In the genomic region with DNA sequence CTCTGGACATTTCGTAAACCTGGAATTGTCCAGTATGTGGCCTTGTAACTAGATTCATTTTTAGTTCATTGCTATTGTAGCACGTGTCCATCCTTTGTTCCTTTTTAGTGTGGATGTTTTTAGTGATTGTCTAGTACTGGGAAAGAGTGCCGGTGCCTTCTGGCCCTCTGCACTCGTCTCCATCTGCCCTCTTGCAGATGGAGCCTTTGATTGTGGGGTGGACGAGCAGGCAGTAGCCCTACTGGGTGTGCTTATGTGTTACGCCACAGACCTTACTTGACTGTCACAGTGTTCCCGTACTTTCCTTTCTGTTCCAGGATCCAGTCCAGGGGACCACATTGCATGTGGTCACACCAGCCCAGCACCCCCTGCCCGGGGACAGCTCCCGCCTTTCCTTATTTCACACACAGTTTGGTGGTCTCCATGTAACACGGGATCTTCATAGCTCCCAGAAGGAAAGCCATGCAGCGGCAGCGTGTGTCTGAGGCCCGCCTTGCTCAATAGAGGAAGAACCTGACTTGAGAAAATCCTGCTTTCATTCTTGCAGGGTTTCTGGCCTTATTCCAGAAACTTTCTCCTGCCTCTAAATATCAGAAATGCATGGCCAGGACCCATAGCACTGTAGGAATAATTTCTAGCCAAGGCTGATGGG, we compare ENCODE assay signal across 20 cellular contexts. TPM values are rescaled to one million over a fixed set of nuclear protein-coding genes. Genes with fewer than 3 reads are reported as not detected.
DNase-seq lines count a peak whose midpoint lies in the region; ATAC-seq, FAIRE-seq and TF ChIP-seq lines count a peak whose summit lies in the region.
"Had no signal": no experiment of that assay in that cellular context is flagged by ENCODE, and none has a peak within 500 bp of the region (broad histone marks: within the 10 kb centered on the region; RNA-seq: fewer than 3 reads in every experiment).

No MANE protein-coding gene starts in this region.

- no peak for TF ChIP-seq RAD21 in A549 (conservative IDR thresholded peaks at IDR 0.05 in 1 of 2, IDR thresholded peaks at IDR 0.05 in 1 of 2)

- CTCF ChIA-PET in A549 (lab: Yijun Ruan, JAX), result interaction anchor here (0.9 to 2.6 kb wide), 4 partner anchors 25 to 65 kb away, joined by 3 to 9 read pairs (median 3); no protein-coding TSS in a partner anchor

- TF ChIP-seq CTCF in A549 (IDR thresholded peaks at IDR 0.05), result no peak

- no peak overlapping the region for H2AFZ ChIP-seq in mesenchymal stem cell (ENCODE audit: low read depth, low read length)

- H2BK120ac ChIP-seq in mesenchymal stem cell (ENCODE audit: low read depth, low read length), result no peak overlapping the region

- H3K23ac ChIP-seq in mesenchymal stem cell (ENCODE audit: low read length in 2 of 2), result no peak overlapping the region

- H3K14ac ChIP-seq in mesenchymal stem cell (ENCODE audit: low read length in 2 of 2), result no peak overlapping the region

- no peak overlapping the region for H4K8ac ChIP-seq in mesenchymal stem cell (ENCODE audit: low read length)

- H3K4me2 ChIP-seq in A549, result no peak overlapping the region
- H3K4me2 ChIP-seq in mesenchymal stem cell (ENCODE audit: low read length, poor library complexity, severe bottlenecking), result no peak overlapping the region

- H3K4me3 ChIP-seq in A549 (no peak overlapping the region), mesenchymal stem cell (ENCODE audit: insufficient read depth in 1 of 2, low read depth in 1 of 2, low read length in 2 of 2) (no peak overlapping the region)
- H3K4me3 ChIP-seq: ascending aorta, heart right ventricle, SJSA1, testis had no signal

- no peak for FAIRE-seq in A549 (lab: Jason Lieb, UNC)
- FAIRE-seq: colon, D721Med, keratinocyte had no signal

- no peak overlapping the region for H3K4ac ChIP-seq in mesenchymal stem cell (ENCODE audit: low read depth in 1 of 2, low read length in 2 of 2)

- TF ChIP-seq POLR2A in A549 (IDR thresholded peaks at IDR 0.05; ENCODE audit: low read length), result no peak

- DNase-seq in A549 (ENCODE audit: low read depth in 1 of 2, low spot score in 1 of 2) (no peak), H4 (ENCODE audit: low spot score) (peak; percentile 38), mesenchymal stem cell (peak; percentile 25), hepatic stellate cell (ENCODE audit: low spot score) (no peak), LoVo (ENCODE audit: low spot score) (no peak), OCI-M2 (lab: John Stamatoyannopoulos, UW; ENCODE audit: unreplicated experiment) (no peak)
- DNase-seq: activated T-cell treated with anti-CD3 and anti-CD28 coated beads, Interleukin-2, amount 50 U/mL, for 1 hour; GOT3; heart right ventricle; Karpas-422; NCI-H1417 treated with DMSO at 0.1 percent for 48 hours; retina; testis had no signal

- no peak overlapping the region for H2BK12ac ChIP-seq in mesenchymal stem cell (ENCODE audit: low read length in 2 of 2)

- H3K4me1 ChIP-seq in A549 (peaks cover 11% of the 10 kb centered on the region; the same call in 2 of the 3 replicates), mesenchymal stem cell (ENCODE audit: control insufficient read depth, insufficient read depth, low read depth, low read length) (peaks cover 10% of the 10 kb centered on the region)
- H3K4me1 ChIP-seq: ascending aorta, SJSA1 had no signal

- H3K27ac ChIP-seq in A549 (no peak overlapping the region), angular gyrus (ENCODE audit: low read depth, low read length) (peak overlapping the region; percentile 24), mesenchymal stem cell (ENCODE audit: low read length, poor library complexity, severe bottlenecking) (no peak overlapping the region)
- H3K27ac ChIP-seq: ascending aorta, heart right ventricle, SJSA1, testis had no signal

- H2AK5ac ChIP-seq in mesenchymal stem cell (ENCODE audit: low read length, severe bottlenecking), result no peak overlapping the region

- H3K27me3 ChIP-seq in mesenchymal stem cell (ENCODE audit: control insufficient read depth in 1 of 2, insufficient read depth in 1 of 2, low read length in 2 of 2), result no peaks in the 10 kb centered on the region
- H3K27me3 ChIP-seq: ascending aorta, heart right ventricle, SJSA1, testis had no signal

- H3K18ac ChIP-seq in mesenchymal stem cell (ENCODE audit: low read depth in 1 of 2, low read length in 2 of 2), result no peak overlapping the region

- H4K91ac ChIP-seq in mesenchymal stem cell (ENCODE audit: low read length), result no peak overlapping the region

- H2BK5ac ChIP-seq in mesenchymal stem cell (ENCODE audit: low read depth, low read length, poor library complexity, severe bottlenecking), result no peak overlapping the region

- TF ChIP-seq EP300 in A549 (IDR thresholded peaks at IDR 0.05), result no peak

- ATAC-seq in A549 (no peak), HG03045 (IDR thresholded peaks at IDR 0.05; ENCODE audit: unreplicated experiment) (no peak)
- ATAC-seq: heart right ventricle had no signal

- POLR2A ChIA-PET in A549 (lab: Yijun Ruan, JAX), result interaction anchor here (0.6 kb wide), 1 partner anchor 21 kb away, joined by 3 read pairs; no protein-coding TSS in a partner anchor

- H3K9ac ChIP-seq in mesenchymal stem cell (ENCODE audit: low read length), result no peak overlapping the region

- no peaks in the 10 kb centered on the region for H3K9me3 ChIP-seq in A549
- H3K9me3 ChIP-seq in mesenchymal stem cell (ENCODE audit: control insufficient read depth, low read length), result no peaks in the 10 kb centered on the region
- H3K9me3 ChIP-seq: ascending aorta, heart right ventricle, SJSA1, testis had no signal

- peaks cover 13 to 26% of the 10 kb centered on the region in 2 experiments for H3K36me3 ChIP-seq in mesenchymal stem cell (ENCODE audit: control insufficient read depth in 1 of 2, insufficient read depth in 2 of 2, low read depth in 1 of 2, low read length in 2 of 2)
- H3K36me3 ChIP-seq: ascending aorta had no signal

- 82% methylated on average over 13 of the region's 13 CpGs for WGBS in A549 (ENCODE audit: missing lambda C conversion rate)
- WGBS in mesenchymal stem cell, result 95% methylated on average over 13 of the region's 13 CpGs

- no peak overlapping the region for H2BK15ac ChIP-seq in mesenchymal stem cell (ENCODE audit: low read depth, poor library complexity, severe bottlenecking)

- peaks cover 12% of the 10 kb centered on the region for H3K79me1 ChIP-seq in mesenchymal stem cell (replicated peaks; ENCODE audit: low read length, poor library complexity, severe bottlenecking)

TF ChIP-seq in A549, 52 proteins besides CTCF, POLR2A, EP300 and RAD21:
- no peak for TF ChIP-seq TFCP2L1 (CRISPR knock-in tag; IDR thresholded peaks at IDR 0.05)
- TF ChIP-seq, protein P1, sequence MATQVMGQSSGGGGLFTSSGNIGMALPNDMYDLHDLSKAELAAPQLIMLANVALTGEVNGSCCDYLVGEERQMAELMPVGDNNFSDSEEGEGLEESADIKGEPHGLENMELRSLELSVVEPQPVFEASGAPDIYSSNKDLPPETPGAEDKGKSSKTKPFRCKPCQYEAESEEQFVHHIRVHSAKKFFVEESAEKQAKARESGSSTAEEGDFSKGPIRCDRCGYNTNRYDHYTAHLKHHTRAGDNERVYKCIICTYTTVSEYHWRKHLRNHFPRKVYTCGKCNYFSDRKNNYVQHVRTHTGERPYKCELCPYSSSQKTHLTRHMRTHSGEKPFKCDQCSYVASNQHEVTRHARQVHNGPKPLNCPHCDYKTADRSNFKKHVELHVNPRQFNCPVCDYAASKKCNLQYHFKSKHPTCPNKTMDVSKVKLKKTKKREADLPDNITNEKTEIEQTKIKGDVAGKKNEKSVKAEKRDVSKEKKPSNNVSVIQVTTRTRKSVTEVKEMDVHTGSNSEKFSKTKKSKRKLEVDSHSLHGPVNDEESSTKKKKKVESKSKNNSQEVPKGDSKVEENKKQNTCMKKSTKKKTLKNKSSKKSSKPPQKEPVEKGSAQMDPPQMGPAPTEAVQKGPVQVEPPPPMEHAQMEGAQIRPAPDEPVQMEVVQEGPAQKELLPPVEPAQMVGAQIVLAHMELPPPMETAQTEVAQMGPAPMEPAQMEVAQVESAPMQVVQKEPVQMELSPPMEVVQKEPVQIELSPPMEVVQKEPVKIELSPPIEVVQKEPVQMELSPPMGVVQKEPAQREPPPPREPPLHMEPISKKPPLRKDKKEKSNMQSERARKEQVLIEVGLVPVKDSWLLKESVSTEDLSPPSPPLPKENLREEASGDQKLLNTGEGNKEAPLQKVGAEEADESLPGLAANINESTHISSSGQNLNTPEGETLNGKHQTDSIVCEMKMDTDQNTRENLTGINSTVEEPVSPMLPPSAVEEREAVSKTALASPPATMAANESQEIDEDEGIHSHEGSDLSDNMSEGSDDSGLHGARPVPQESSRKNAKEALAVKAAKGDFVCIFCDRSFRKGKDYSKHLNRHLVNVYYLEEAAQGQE (IDR thresholded peaks at IDR 0.05), result peak; percentile 43; the same call in 1 of the 2 replicates

RNA-seq across cellular contexts. Expression of a gene that starts 8.9 kb away (rescaled TPM):
- 1.5 and 1.8 TPM in 2 replicates for polyA plus RNA-seq in A549 (2011; rRNA removed)
- 0.82 and 1.0 TPM in 2 replicates for polyA plus RNA-seq in A549 (2012; cell fraction: cytosol; rRNA removed)
- 1.0 and 1.1 TPM in 2 replicates for polyA plus RNA-seq in A549 (2012; cell fraction: nucleus; rRNA removed)
- polyA plus RNA-seq in A549 (2017; fragmentation: RNase III; extraction: RNeasy Plus Mini Kit Qiagen cat#74134 plus additional on column Dnase treatment), result 1.7 to 2.3 TPM (median 1.8 TPM) in 3 replicates
- 1.5 and 5.3 TPM in 2 replicates for polyA minus RNA-seq in A549 (2011; rRNA and poly(A)+ RNA removed)
- total RNA-seq in H4 (2014; rRNA removed; shearing (Covaris generic)), result 2.5 and 2.9 TPM in 2 replicates
- 8.5 TPM for polyA plus RNA-seq in mesenchymal stem cell (2013, experiment 1 of 2)
- 8.0 TPM for polyA plus RNA-seq in mesenchymal stem cell (2013, experiment 2 of 2)

RNA-seq across cellular contexts. Expression of a gene that starts 25.2 kb away (rescaled TPM):
- 58.0 and 88.6 TPM in 2 replicates for polyA plus RNA-seq in A549 (2011; rRNA removed)
- 65.9 and 68.3 TPM in 2 replicates for polyA plus RNA-seq in A549 (2012; cell fraction: cytosol; rRNA removed)
- 54.7 and 55.5 TPM in 2 replicates for polyA plus RNA-seq in A549 (2012; cell fraction: nucleus; rRNA removed)
- polyA plus RNA-seq in A549 (2017; fragmentation: RNase III; extraction: RNeasy Plus Mini Kit Qiagen cat#74134 plus additional on column Dnase treatment), result 39.4 to 43.7 TPM (median 42.3 TPM) in 3 replicates
- polyA minus RNA-seq in A549 (2011; rRNA and poly(A)+ RNA removed), result 70.3 and 80.3 TPM in 2 replicates
- 55.0 and 77.6 TPM in 2 replicates for total RNA-seq in H4 (2014; rRNA removed; shearing (Covaris generic))
- polyA plus RNA-seq in mesenchymal stem cell (2013, experiment 1 of 2), result 64.9 TPM
- 65.2 TPM for polyA plus RNA-seq in mesenchymal stem cell (2013, experiment 2 of 2)

Comparison
In these comparisons a context has a peak if more than half of its experiments do, and no peak if none do; other contexts are left out.
1. DNase-seq: peak in H4 (single experiment) and mesenchymal stem cell (single experiment); none in A549 (0 of 2), hepatic stellate cell (single experiment), LoVo (single experiment) and OCI-M2 (single experiment).